ENCODE assay signal across 20 cellular contexts in genomic region chr22:42196454-42196853, GRCh38.
DNase-seq lines count a peak whose midpoint lies in the region; ATAC-seq, FAIRE-seq and TF ChIP-seq lines count a peak whose summit lies in the region.
"Had no signal": no experiment of that assay in that cellular context is flagged by ENCODE, and none has a peak within 500 bp of the region (broad histone marks: within the 10 kb centered on the region; RNA-seq: fewer than 3 reads in every experiment).

No MANE protein-coding gene starts in this region.

- WGBS in heart right ventricle, 2 donors, result 93 to 96% methylated on average over 2 of the region's 2 CpGs

- peaks cover 27% of the 10 kb centered on the region for H3K4me1 ChIP-seq in CD4-positive, CD25-positive, alpha-beta regulatory T cell (ENCODE audit: control insufficient read depth, insufficient read depth, low read length, poor library complexity, severe bottlenecking)
- no peaks in the 10 kb centered on the region for H3K4me1 ChIP-seq in endocrine pancreas (ENCODE audit: control insufficient read depth, insufficient read depth, low read length)
- H3K4me1 ChIP-seq in heart right ventricle, result peaks cover 0 to 44% (median 13%) of the 10 kb centered on the region in 9 donors

- H3K4me3 Mint-ChIP-seq in CD4-positive, CD25-positive, alpha-beta regulatory T cell, result no peak overlapping the region
- no peak overlapping the region for H3K4me3 Mint-ChIP-seq in CD4-positive, alpha-beta T cell
- no peak overlapping the region for H3K4me3 Mint-ChIP-seq in T-helper 17 cell
- H3K4me3 Mint-ChIP-seq: CD8-positive, alpha-beta T cell had no signal

- peaks cover 40 to 88% (median 67%) of the 10 kb centered on the region in 4 donors for H3K4me1 Mint-ChIP-seq in CD4-positive, CD25-positive, alpha-beta regulatory T cell
- H3K4me1 Mint-ChIP-seq in CD4-positive, alpha-beta T cell (ENCODE audit: low read depth), result peaks cover 90% of the 10 kb centered on the region
- peaks cover 39% of the 10 kb centered on the region for H3K4me1 Mint-ChIP-seq in T-helper 17 cell

- POLR2A ChIA-PET in CD4-positive, alpha-beta T cell (lab: Charles Lee), result interaction anchor here (0.6 to 1.2 kb wide), 2 partner anchors 18 to 161 kb away, joined by 3 to 8 read pairs; no protein-coding TSS in a partner anchor

- no peaks in the 10 kb centered on the region for H3K27me3 ChIP-seq in CD4-positive, CD25-positive, alpha-beta regulatory T cell (ENCODE audit: control insufficient read depth, insufficient read depth, low read length)
- no peaks in the 10 kb centered on the region for H3K27me3 ChIP-seq in CD4-positive, alpha-beta T cell (ENCODE audit: control insufficient read depth, insufficient read depth, low read length)
- H3K27me3 ChIP-seq in endocrine pancreas (ENCODE audit: control insufficient read depth, insufficient read depth, low read length) (no peaks in the 10 kb centered on the region), heart right ventricle (no peaks in the 10 kb centered on the region)

- intact Hi-C loops in CD4-positive, alpha-beta T cell (cut with DNase I, micrococcal nuclease), result no loop called here
- intact Hi-C loops in heart right ventricle (cut with DNase I), result no loop called here

- no peak overlapping the region for H3K4me3 ChIP-seq in CD4-positive, CD25-positive, alpha-beta regulatory T cell (ENCODE audit: low read depth, low read length)
- H3K4me3 ChIP-seq in endocrine pancreas (ENCODE audit: control insufficient read depth, insufficient read depth, low read length) (no peak overlapping the region), heart right ventricle (no peak overlapping the region)
- H3K4me3 ChIP-seq: GM23248, K562 had no signal

- peaks cover 27% of the 10 kb centered on the region for H3K36me3 Mint-ChIP-seq in CD4-positive, CD25-positive, alpha-beta regulatory T cell
- H3K36me3 Mint-ChIP-seq in CD4-positive, alpha-beta T cell (ENCODE audit: low read depth), result peaks cover 33% of the 10 kb centered on the region
- peaks cover 2% of the 10 kb centered on the region for H3K36me3 Mint-ChIP-seq in T-helper 17 cell (ENCODE audit: low read depth)

- H3K9me3 Mint-ChIP-seq in CD4-positive, CD25-positive, alpha-beta regulatory T cell, result no peaks in the 10 kb centered on the region
- no peaks in the 10 kb centered on the region for H3K9me3 Mint-ChIP-seq in CD4-positive, alpha-beta T cell
- H3K9me3 Mint-ChIP-seq: CD8-positive, alpha-beta T cell had no signal

- H3K9me3 ChIP-seq in CD4-positive, CD25-positive, alpha-beta regulatory T cell (ENCODE audit: control insufficient read depth in 2 of 2, low read length in 2 of 2), result no peaks in the 10 kb centered on the region
- no peaks in the 10 kb centered on the region for H3K9me3 ChIP-seq in CD4-positive, alpha-beta T cell (ENCODE audit: control insufficient read depth, low read length)
- H3K9me3 ChIP-seq in T-helper 17 cell (ENCODE audit: control insufficient read depth, low read length, poor library complexity, severe bottlenecking) (no peaks in the 10 kb centered on the region), endocrine pancreas (ENCODE audit: control insufficient read depth, low read length) (no peaks in the 10 kb centered on the region), heart right ventricle (no peaks in the 10 kb centered on the region)

- peak overlapping the region in 2 of 3 donors; percentile 53 to 77 for H3K27ac Mint-ChIP-seq in CD4-positive, CD25-positive, alpha-beta regulatory T cell
- H3K27ac Mint-ChIP-seq in CD4-positive, alpha-beta T cell, result peak overlapping the region; percentile 35
- H3K27ac Mint-ChIP-seq in T-helper 17 cell, result peak overlapping the region; percentile 41
- H3K27ac Mint-ChIP-seq: CD8-positive, alpha-beta T cell had no signal

- TF ChIP-seq CTCF in CD4-positive, alpha-beta T cell (IDR thresholded peaks at IDR 0.05), result no peak
- no peak for TF ChIP-seq CTCF in heart right ventricle (IDR thresholded peaks at IDR 0.05)

- H3K27ac ChIP-seq in CD4-positive, CD25-positive, alpha-beta regulatory T cell (ENCODE audit: insufficient read depth, low read length, poor library complexity, severe bottlenecking), result no peak overlapping the region
- H3K27ac ChIP-seq in CD4-positive, alpha-beta T cell (ENCODE audit: low read depth, low read length), result no peak overlapping the region
- H3K27ac ChIP-seq in heart right ventricle, result no peak overlapping the region
- H3K27ac ChIP-seq: C4-2B, GM23248 had no signal

- peak overlapping the region; percentile 23 for H3K9ac ChIP-seq in endocrine pancreas (ENCODE audit: control insufficient read depth, insufficient read depth, low read length)
- H3K9ac ChIP-seq: GM23248 had no signal

- CTCF ChIA-PET in CD4-positive, alpha-beta T cell (lab: Charles Lee), result no interaction called here

- no peak for DNase-seq in CD4-positive, CD25-positive, alpha-beta regulatory T cell
- DNase-seq in CD4-positive, alpha-beta T cell, result no peak
- DNase-seq in T-helper 17 cell, result no peak
- DNase-seq in RCC 7860 (ENCODE audit: low spot score), result no peak
- DNase-seq in iPS-NIHi11 (ENCODE audit: low spot score), result no peak
- no peak for DNase-seq in heart right ventricle
- DNase-seq: ACHN; Calu3; CD8-positive, alpha-beta T cell; DMS79 treated with DMSO at 0.1 percent for 48 hours; GM23248; HCEC 1CT; IMR-90 had no signal

- H3K27me3 Mint-ChIP-seq in CD4-positive, CD25-positive, alpha-beta regulatory T cell, result no peaks in the 10 kb centered on the region
- no peaks in the 10 kb centered on the region for H3K27me3 Mint-ChIP-seq in CD4-positive, alpha-beta T cell
- no peaks in the 10 kb centered on the region for H3K27me3 Mint-ChIP-seq in T-helper 17 cell

- FAIRE-seq in RCC 7860 (lab: Jason Lieb, UNC), result no peak
- FAIRE-seq: A204.1, H54, HTR-8/SVneo, K562 had no signal

- peaks cover 6% of the 10 kb centered on the region for H3K36me3 ChIP-seq in CD4-positive, CD25-positive, alpha-beta regulatory T cell (ENCODE audit: control insufficient read depth, insufficient read depth, low read length)
- no peaks in the 10 kb centered on the region for H3K36me3 ChIP-seq in endocrine pancreas (ENCODE audit: control insufficient read depth, insufficient read depth, low read length)
- H3K36me3 ChIP-seq in heart right ventricle, result peaks cover 0 to 8% (median 0%) of the 10 kb centered on the region in 9 donors

- no peak for ATAC-seq in CD4-positive, CD25-positive, alpha-beta regulatory T cell (ENCODE audit: low read depth in 2 of 2)
- no peak for ATAC-seq in CD4-positive, alpha-beta T cell (ENCODE audit: poor library complexity)
- ATAC-seq in T-helper 17 cell, result no peak
- ATAC-seq in heart right ventricle, result no peak
- no peak for ATAC-seq in HG02571 (IDR thresholded peaks at IDR 0.05; ENCODE audit: unreplicated experiment)
- ATAC-seq: CD8-positive, alpha-beta T cell; K562 had no signal
